ENCODE assay signal across 37 cellular contexts in the genomic region with DNA sequence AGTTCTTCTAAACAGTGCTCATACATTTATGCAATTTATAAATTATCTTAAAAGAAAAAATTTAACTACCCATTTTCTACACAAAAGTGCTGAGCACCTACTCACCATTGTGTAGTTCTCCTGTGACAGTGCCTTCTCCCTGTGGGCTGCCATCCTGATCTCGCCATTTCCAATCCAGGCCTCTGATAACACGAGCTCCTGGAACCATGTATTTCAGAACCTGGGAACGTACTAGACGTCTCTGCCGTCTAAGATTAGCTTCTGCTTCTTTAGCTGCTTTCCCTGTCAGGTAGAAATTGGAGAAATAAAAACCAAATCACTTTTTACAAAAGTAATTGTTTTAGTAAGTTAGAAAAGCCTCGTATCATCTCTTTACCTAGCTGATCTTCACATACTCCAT.
"Had no signal": no experiment of that assay in that cellular context is flagged by ENCODE, and none has a peak within 500 bp of the region (broad histone marks: within the 10 kb centered on the region; RNA-seq: fewer than 3 reads in every experiment).

No MANE protein-coding gene starts in this region.

- DNase-seq: activated B cell treated with CpG ODN at 0.5 μM for 24 hours; activated CD4-positive, alpha-beta memory T cell treated with anti-CD3 and anti-CD28 coated beads for 36 hours; activated CD4-positive, alpha-beta T cell treated with anti-CD3 and anti-CD28 coated beads for 4 hours; activated CD4-positive, alpha-beta T cell treated with anti-CD3 and anti-CD28 coated beads, Interleukin-2, amount 50 U/mL, for 1 hour; activated CD4-positive, CD25-positive, alpha-beta regulatory T cell treated with anti-CD3 and anti-CD28 coated beads, Interleukin-2, amount 50 U/mL, for 72 hours; activated CD8-positive, alpha-beta memory T cell treated with anti-CD3 and anti-CD28 coated beads, Interleukin-2, amount 50 U/mL, for 4 hours; activated gamma-delta T cell; activated naive CD4-positive, alpha-beta T cell treated with Interleukin-2 at 50 U/mL for 16 hours; activated naive CD8-positive, alpha-beta T cell treated with anti-CD3 and anti-CD28 coated beads, Interleukin-2, amount 50 U/mL, for 24 hours; activated T-cell treated with anti-CD3 and anti-CD28 coated beads for 4 hours; activated T-cell treated with anti-CD3 and anti-CD28 coated beads, Interleukin-2, amount 50 U/mL, for 72 hours; anterior cingulate cortex; caudate nucleus; cerebellar nuclear complex; NCI-H1092 treated with DMSO at 0.1 percent for 48 hours; NCI-H1417; NCI-H146; NCI-H1930; NCI-H2081 treated with DMSO at 0.1 percent for 48 hours; NCI-H226; NCI-H446 treated with DMSO at 0.1 percent for 48 hours; NCI-H524; NCI-H69; PC-3; Peyer's patch; RPMI8226; SHP77 treated with DMSO at 0.1 percent for 48 hours; T-cell; T-helper 2 cell; T-helper 9 cell had no signal

- FAIRE-seq: bronchial epithelial cell had no signal

- H3K9me3 Mint-ChIP-seq: activated B cell treated with CpG ODN at 0.5 μM for 24 hours; activated CD4-positive, alpha-beta memory T cell treated with anti-CD3 and anti-CD28 coated beads for 36 hours; activated naive CD8-positive, alpha-beta T cell treated with anti-CD3 and anti-CD28 coated beads, Interleukin-2, amount 50 U/mL, for 24 hours; activated T-cell treated with anti-CD3 and anti-CD28 coated beads, Interleukin-2, amount 50 U/mL, for 72 hours; activated T-helper 2 cell treated with anti-CD3 and anti-CD28 coated beads, Interferon-gamma antibody, Interleukin-2, Interleukin-4, amounts not matched to agents 10 μg/mL and 5 μg/mL and 100 μg/mL, durations not matched to agents 14 hours and 24 hours and 36 hours; brain; T-cell had no signal

- H3K27ac Mint-ChIP-seq: activated B cell treated with CpG ODN at 0.5 μM for 24 hours; activated CD4-positive, alpha-beta memory T cell treated with anti-CD3 and anti-CD28 coated beads for 36 hours; activated naive CD8-positive, alpha-beta T cell; activated naive CD8-positive, alpha-beta T cell treated with anti-CD3 and anti-CD28 coated beads, Interleukin-2, amount 50 U/mL, for 24 hours; activated T-cell treated with anti-CD3 and anti-CD28 coated beads, Interleukin-2, amount 50 U/mL, for 72 hours; activated T-helper 2 cell treated with anti-CD3 and anti-CD28 coated beads, Interferon-gamma antibody, Interleukin-2, Interleukin-4, amounts not matched to agents 10 μg/mL and 5 μg/mL and 100 μg/mL, durations not matched to agents 14 hours and 24 hours and 36 hours had no signal

- H3K4me3 ChIP-seq: Peyer's patch, SJSA1 had no signal

- ATAC-seq: activated naive CD8-positive, alpha-beta T cell treated with anti-CD3 and anti-CD28 coated beads, Interleukin-2, amount 50 U/mL, for 24 hours; activated T-cell treated with anti-CD3 and anti-CD28 coated beads, Interleukin-2, amount 50 U/mL, for 72 hours; PC-3; SK-N-SH treated with all-trans-retinoic acid at 6 μM for 48 hours; T-cell had no signal

- H3K4me3 Mint-ChIP-seq: activated B cell treated with CpG ODN at 0.5 μM for 24 hours; activated CD4-positive, alpha-beta memory T cell treated with anti-CD3 and anti-CD28 coated beads for 36 hours; activated naive CD8-positive, alpha-beta T cell; activated naive CD8-positive, alpha-beta T cell treated with anti-CD3 and anti-CD28 coated beads, Interleukin-2, amount 50 U/mL, for 24 hours; activated T-cell treated with anti-CD3 and anti-CD28 coated beads, Interleukin-2, amount 50 U/mL, for 72 hours; brain; T-cell had no signal

- H3K9me3 ChIP-seq: Peyer's patch, SJSA1 had no signal

- H3K4me1 ChIP-seq: Peyer's patch, SJSA1 had no signal

- H3K27ac ChIP-seq: Peyer's patch, SJSA1, VCaP had no signal

- H3K27me3 Mint-ChIP-seq: activated B cell treated with CpG ODN at 0.5 μM for 24 hours; activated CD4-positive, alpha-beta memory T cell treated with anti-CD3 and anti-CD28 coated beads for 36 hours; activated naive CD8-positive, alpha-beta T cell; activated naive CD8-positive, alpha-beta T cell treated with anti-CD3 and anti-CD28 coated beads, Interleukin-2, amount 50 U/mL, for 24 hours; brain; T-cell had no signal

- H3K4me1 Mint-ChIP-seq: brain had no signal

- H3K27me3 ChIP-seq: Peyer's patch had no signal
